18 cellular contexts compared by ENCODE assay signal in genomic region chr5:39543335-39543734, GRCh38.
DNase-seq lines count a peak whose midpoint lies in the region; TF ChIP-seq lines count a peak whose summit lies in the region.
"Had no signal": no experiment of that assay in that cellular context is flagged by ENCODE, and none has a peak within 500 bp of the region (broad histone marks: within the 10 kb centered on the region; RNA-seq: fewer than 3 reads in every experiment).

No MANE protein-coding gene starts in this region.

- peak overlapping the region; percentile 44 for H3K9ac ChIP-seq in mesenchymal stem cell (ENCODE audit: low read length)
- H3K9ac ChIP-seq: KMS-11 had no signal

- no peaks in the 10 kb centered on the region for H3K4me1 ChIP-seq in mesenchymal stem cell (ENCODE audit: control insufficient read depth, insufficient read depth, low read depth, low read length)

- H2AK5ac ChIP-seq in mesenchymal stem cell (ENCODE audit: low read length, severe bottlenecking), result peak overlapping the region; percentile 7

- H2BK5ac ChIP-seq in mesenchymal stem cell (ENCODE audit: low read depth, low read length, poor library complexity, severe bottlenecking), result no peak overlapping the region

- H3K14ac ChIP-seq in mesenchymal stem cell (ENCODE audit: low read length in 2 of 2), result no peak overlapping the region

- H2BK12ac ChIP-seq in mesenchymal stem cell (ENCODE audit: low read length in 2 of 2), result no peak overlapping the region

- H2BK120ac ChIP-seq in mesenchymal stem cell (ENCODE audit: low read depth, low read length), result no peak overlapping the region

- peaks cover 7% of the 10 kb centered on the region for H3K4me1 Mint-ChIP-seq in activated CD4-positive, alpha-beta T cell treated with anti-CD3 and anti-CD28 coated beads, Interleukin-2, amount 10 ng/mL, durations not matched to agents 7 days and 5 days
- H3K4me1 Mint-ChIP-seq: stimulated activated memory B cell treated with anti-CD40 and anti-IgM and Interleukin-4, amounts not matched to agents 10 μg/mL and 1 μg/mL and 100 μg/mL, for 72 hours had no signal

- H3K9me3 ChIP-seq in mesenchymal stem cell (ENCODE audit: control insufficient read depth, low read length), result no peaks in the 10 kb centered on the region
- H3K9me3 ChIP-seq: neutrophil, upper lobe of left lung had no signal

- H3K27ac ChIP-seq in mesenchymal stem cell (ENCODE audit: low read length, poor library complexity, severe bottlenecking), result peak overlapping the region; percentile 36
- H3K27ac ChIP-seq: KMS-11, neutrophil, upper lobe of left lung had no signal

- peak overlapping the region in 1 of 2 experiments; percentile 4 for H3K4ac ChIP-seq in mesenchymal stem cell (ENCODE audit: low read depth in 1 of 2, low read length in 2 of 2)

- H2BK15ac ChIP-seq in mesenchymal stem cell (ENCODE audit: low read depth, poor library complexity, severe bottlenecking), result no peak overlapping the region

- H3K79me1 ChIP-seq in mesenchymal stem cell (replicated peaks; ENCODE audit: low read length, poor library complexity, severe bottlenecking), result peaks cover 2% of the 10 kb centered on the region

- no peak overlapping the region for H3K4me2 ChIP-seq in mesenchymal stem cell (ENCODE audit: low read length, poor library complexity, severe bottlenecking)
- H3K4me2 ChIP-seq: KMS-11 had no signal

- no peaks in the 10 kb centered on the region for H3K27me3 Mint-ChIP-seq in activated CD4-positive, alpha-beta T cell treated with anti-CD3 and anti-CD28 coated beads, Interleukin-2, amount 10 ng/mL, durations not matched to agents 7 days and 5 days
- H3K27me3 Mint-ChIP-seq: stimulated activated memory B cell treated with anti-CD40 and anti-IgM and Interleukin-4, amounts not matched to agents 10 μg/mL and 1 μg/mL and 100 μg/mL, for 72 hours had no signal

- POLR2A ChIA-PET in HEK293T (lab: Yijun Ruan, JAX), result no interaction called here
- POLR2A ChIA-PET in activated CD4-positive, alpha-beta T cell treated with anti-CD3 and anti-CD28 coated beads, Interleukin-2, amount 10 ng/mL, durations not matched to agents 7 days and 5 days (lab: Charles Lee), result no interaction called here

- peak; percentile 14 for DNase-seq in AG08395 (ENCODE audit: low spot score)
- DNase-seq in NOMO-1 (lab: John Stamatoyannopoulos, UW; ENCODE audit: unreplicated experiment in 2 of 2), result peak; percentile 20 to 69
- DNase-seq in dedifferentiated amniotic fluid mesenchymal stem cell (ENCODE audit: extremely low spot score), result peak; percentile 42
- peak; percentile 12 for DNase-seq in mesenchymal stem cell
- DNase-seq in HEK293T (ENCODE audit: extremely low spot score), result no peak
- no peak for DNase-seq in activated CD4-positive, alpha-beta T cell treated with anti-CD3 and anti-CD28 coated beads, Interleukin-2, amount 10 ng/mL, durations not matched to agents 7 days and 5 days
- DNase-seq in GM19238 (ENCODE audit: insufficient read length, low spot score), result no peak
- no peak for DNase-seq in NCI-H2227 (lab: John Stamatoyannopoulos, UW; ENCODE audit: unreplicated experiment)
- DNase-seq: activated CD4-positive, alpha-beta T cell treated with anti-CD3 and anti-CD28 coated beads for 1 hour; activated gamma-delta T cell treated with Interleukin-2 at 50 U/mL for 16 hours; GF-D8; NCI-H1105 treated with DMSO at 0.1 percent for 48 hours; small intestine; T-helper 2 cell; upper lobe of left lung had no signal

- no peaks in the 10 kb centered on the region for H3K36me3 ChIP-seq in mesenchymal stem cell (ENCODE audit: control insufficient read depth in 1 of 2, insufficient read depth in 2 of 2, low read depth in 1 of 2, low read length in 2 of 2)
- H3K36me3 ChIP-seq: neutrophil, upper lobe of left lung had no signal

- H3K27ac Mint-ChIP-seq in activated CD4-positive, alpha-beta T cell treated with anti-CD3 and anti-CD28 coated beads, Interleukin-2, amount 10 ng/mL, durations not matched to agents 7 days and 5 days, result no peak overlapping the region
- H3K27ac Mint-ChIP-seq: stimulated activated memory B cell treated with anti-CD40 and anti-IgM and Interleukin-4, amounts not matched to agents 10 μg/mL and 1 μg/mL and 100 μg/mL, for 72 hours had no signal

- WGBS in mesenchymal stem cell, result 78% methylated on average over 3 of the region's 3 CpGs

- peak overlapping the region in 1 of 2 experiments; percentile 13 for H3K4me3 ChIP-seq in mesenchymal stem cell (ENCODE audit: insufficient read depth in 1 of 2, low read depth in 1 of 2, low read length in 2 of 2)
- H3K4me3 ChIP-seq: upper lobe of left lung had no signal

- no peak overlapping the region for H4K8ac ChIP-seq in mesenchymal stem cell (ENCODE audit: low read length)

- H3K4me3 Mint-ChIP-seq in activated CD4-positive, alpha-beta T cell treated with anti-CD3 and anti-CD28 coated beads, Interleukin-2, amount 10 ng/mL, durations not matched to agents 7 days and 5 days, result no peak overlapping the region
- H3K4me3 Mint-ChIP-seq: stimulated activated memory B cell treated with anti-CD40 and anti-IgM and Interleukin-4, amounts not matched to agents 10 μg/mL and 1 μg/mL and 100 μg/mL, for 72 hours had no signal

- no peaks in the 10 kb centered on the region for H3K9me3 Mint-ChIP-seq in activated CD4-positive, alpha-beta T cell treated with anti-CD3 and anti-CD28 coated beads, Interleukin-2, amount 10 ng/mL, durations not matched to agents 7 days and 5 days
- H3K9me3 Mint-ChIP-seq: stimulated activated memory B cell treated with anti-CD40 and anti-IgM and Interleukin-4, amounts not matched to agents 10 μg/mL and 1 μg/mL and 100 μg/mL, for 72 hours had no signal

- CTCF ChIA-PET in HEK293T (lab: Yijun Ruan, JAX), result interaction anchor here (0.5 to 1.8 kb wide), 2 partner anchors 167 to 779 kb away, joined by 3 to 8 read pairs; no protein-coding TSS in a partner anchor
- CTCF ChIA-PET in activated CD4-positive, alpha-beta T cell treated with anti-CD3 and anti-CD28 coated beads, Interleukin-2, amount 10 ng/mL, durations not matched to agents 7 days and 5 days (lab: Charles Lee), result no interaction called here

- no peak overlapping the region for H3K23ac ChIP-seq in mesenchymal stem cell (ENCODE audit: low read length in 2 of 2)

- H2AFZ ChIP-seq in mesenchymal stem cell (ENCODE audit: low read depth, low read length), result no peak overlapping the region

- no peaks in the 10 kb centered on the region for H3K36me3 Mint-ChIP-seq in activated CD4-positive, alpha-beta T cell treated with anti-CD3 and anti-CD28 coated beads, Interleukin-2, amount 10 ng/mL, durations not matched to agents 7 days and 5 days (ENCODE audit: low read depth)
- H3K36me3 Mint-ChIP-seq: stimulated activated memory B cell treated with anti-CD40 and anti-IgM and Interleukin-4, amounts not matched to agents 10 μg/mL and 1 μg/mL and 100 μg/mL, for 72 hours had no signal

- no peak overlapping the region for H3K18ac ChIP-seq in mesenchymal stem cell (ENCODE audit: low read depth in 1 of 2, low read length in 2 of 2)

- no peaks in the 10 kb centered on the region for H3K27me3 ChIP-seq in mesenchymal stem cell (ENCODE audit: control insufficient read depth in 1 of 2, insufficient read depth in 1 of 2, low read length in 2 of 2)
- H3K27me3 ChIP-seq: neutrophil, upper lobe of left lung had no signal

- no peak overlapping the region for H4K91ac ChIP-seq in mesenchymal stem cell (ENCODE audit: low read length)

TF ChIP-seq in HEK293T, 16 proteins besides CTCF, POLR2A, EP300 and RAD21:
- TF ChIP-seq CTBP1 (IDR thresholded peaks at IDR 0.05; ENCODE audit: borderline replicate concordance) (no peak), FOXM1 (IDR thresholded peaks at IDR 0.05; ENCODE audit: borderline replicate concordance) (no peak), PKNOX1 (IDR thresholded peaks at IDR 0.05) (no peak), SP1 (IDR thresholded peaks at IDR 0.05) (no peak)

Comparison
In these comparisons a context has a peak if more than half of its experiments do, and no peak if none do; other contexts are left out.
1. DNase-seq: peak in AG08395 (single experiment), NOMO-1 (2 of 2), dedifferentiated amniotic fluid mesenchymal stem cell (single experiment) and mesenchymal stem cell (single experiment); none in HEK293T (single experiment), activated CD4-positive, alpha-beta T cell treated with anti-CD3 and anti-CD28 coated beads, Interleukin-2, amount 10 ng/mL, durations not matched to agents 7 days and 5 days (single experiment), GM19238 (single experiment) and NCI-H2227 (single experiment).